Comparison of ENCODE assay signal across 1 cellular context in the genomic region with DNA sequence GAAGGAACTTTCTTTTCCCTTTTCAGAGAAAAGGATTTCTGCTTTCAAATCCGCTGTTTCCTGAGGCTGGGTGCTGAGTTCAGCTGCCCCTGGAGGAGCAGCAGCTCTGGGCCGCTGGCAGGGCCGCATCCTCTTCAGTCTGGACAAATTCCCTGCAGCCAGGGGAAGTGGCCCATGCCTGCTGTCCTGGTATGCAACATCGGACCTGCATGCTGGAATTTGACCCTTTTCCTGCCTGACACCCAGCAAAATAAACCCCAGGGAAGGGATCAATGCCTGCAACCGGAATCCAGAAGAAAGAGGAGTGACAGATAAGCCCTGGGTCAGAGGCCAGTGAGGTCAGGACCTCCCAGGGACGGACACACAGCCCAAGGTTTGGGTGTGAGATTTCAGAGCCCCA.
A peak's percentile ranks its signal among the peaks of the same experiment; 100 is the strongest.
TF ChIP-seq lines count a peak whose summit lies in the region.

No MANE protein-coding gene starts in this region.

TF ChIP-seq in HepG2, 621 proteins besides CTCF, POLR2A, EP300 and RAD21 (continued from another document and continues in another):
- TF ChIP-seq, protein P1, sequence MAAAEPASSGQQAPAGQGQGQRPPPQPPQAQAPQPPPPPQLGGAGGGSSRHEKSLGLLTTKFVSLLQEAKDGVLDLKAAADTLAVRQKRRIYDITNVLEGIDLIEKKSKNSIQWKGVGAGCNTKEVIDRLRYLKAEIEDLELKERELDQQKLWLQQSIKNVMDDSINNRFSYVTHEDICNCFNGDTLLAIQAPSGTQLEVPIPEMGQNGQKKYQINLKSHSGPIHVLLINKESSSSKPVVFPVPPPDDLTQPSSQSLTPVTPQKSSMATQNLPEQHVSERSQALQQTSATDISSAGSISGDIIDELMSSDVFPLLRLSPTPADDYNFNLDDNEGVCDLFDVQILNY (CRISPR knock-in tag; conservative IDR thresholded peaks at IDR 0.05), result no peak
- TF ChIP-seq PPARG (CRISPR knock-in tag; conservative IDR thresholded peaks at IDR 0.05) (peak; percentile 89), SIN3A (IDR thresholded peaks at IDR 0.05; ENCODE audit: borderline replicate concordance, low read depth, low read length) (no peak), ZNF772 (CRISPR knock-in tag; IDR thresholded peaks at IDR 0.05) (peak; percentile 68; the same call in 1 of the 2 replicates), HIVEP1 (CRISPR knock-in tag; IDR thresholded peaks at IDR 0.05) (peak; percentile 74), FOSL2 (CRISPR knock-in tag; IDR thresholded peaks at IDR 0.05) (peak; percentile 76), ZNF343 (CRISPR knock-in tag; IDR thresholded peaks at IDR 0.05) (0 out of 2 replicates have a peak, but pooled peaks have one; percentile 68), ZNF451 (CRISPR knock-in tag; IDR thresholded peaks at IDR 0.05) (no peak), HOXA5 (CRISPR knock-in tag; IDR thresholded peaks at IDR 0.05) (peak; percentile 92), ZNF12 (CRISPR knock-in tag; IDR thresholded peaks at IDR 0.05) (peak; percentile 32; the same call in 1 of the 2 replicates), ZFP1 (CRISPR knock-in tag; IDR thresholded peaks at IDR 0.05) (peak; percentile 90; the same call in 1 of the 2 replicates), ZNF746 (CRISPR knock-in tag; IDR thresholded peaks at IDR 0.05) (peak; percentile 87), ZNF878 (CRISPR knock-in tag; IDR thresholded peaks at IDR 0.05) (peak; percentile 88; the same call in 1 of the 2 replicates), ZFAT (CRISPR knock-in tag; conservative IDR thresholded peaks at IDR 0.05) (no peak), ZSCAN31 (CRISPR knock-in tag; IDR thresholded peaks at IDR 0.05; ENCODE audit: low read depth) (peak; percentile 86; the same call in 1 of the 2 replicates), RBAK (CRISPR knock-in tag; IDR thresholded peaks at IDR 0.05) (peak; percentile 54; the same call in 1 of the 2 replicates), ZNF652 (CRISPR knock-in tag; IDR thresholded peaks at IDR 0.05; ENCODE audit: borderline replicate concordance, low read depth) (peak; percentile 71), ZNF7 (CRISPR knock-in tag; IDR thresholded peaks at IDR 0.05) (0 out of 2 replicates have a peak, but pooled peaks have one; percentile 69), FOXM1 (CRISPR knock-in tag; IDR thresholded peaks at IDR 0.05) (no peak), ZKSCAN5 (CRISPR knock-in tag; IDR thresholded peaks at IDR 0.05) (no peak; the same call in 1 of the 2 replicates), NR2F2 (IDR thresholded peaks at IDR 0.05; ENCODE audit: borderline replicate concordance, low read depth) (peak; percentile 99), ZNF124 (CRISPR knock-in tag; IDR thresholded peaks at IDR 0.05) (peak; percentile 70), ETV5 (CRISPR knock-in tag; IDR thresholded peaks at IDR 0.05; ENCODE audit: borderline replicate concordance) (peak; percentile 98), GTF3A (CRISPR knock-in tag; conservative IDR thresholded peaks at IDR 0.05) (no peak), BRD4 (CRISPR knock-in tag; IDR thresholded peaks at IDR 0.05) (no peak)
- TF ChIP-seq, protein P2, sequence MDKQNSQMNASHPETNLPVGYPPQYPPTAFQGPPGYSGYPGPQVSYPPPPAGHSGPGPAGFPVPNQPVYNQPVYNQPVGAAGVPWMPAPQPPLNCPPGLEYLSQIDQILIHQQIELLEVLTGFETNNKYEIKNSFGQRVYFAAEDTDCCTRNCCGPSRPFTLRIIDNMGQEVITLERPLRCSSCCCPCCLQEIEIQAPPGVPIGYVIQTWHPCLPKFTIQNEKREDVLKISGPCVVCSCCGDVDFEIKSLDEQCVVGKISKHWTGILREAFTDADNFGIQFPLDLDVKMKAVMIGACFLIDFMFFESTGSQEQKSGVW (CRISPR knock-in tag; IDR thresholded peaks at IDR 0.05; ENCODE audit: borderline replicate concordance), result no peak
- TF ChIP-seq, protein P3, sequence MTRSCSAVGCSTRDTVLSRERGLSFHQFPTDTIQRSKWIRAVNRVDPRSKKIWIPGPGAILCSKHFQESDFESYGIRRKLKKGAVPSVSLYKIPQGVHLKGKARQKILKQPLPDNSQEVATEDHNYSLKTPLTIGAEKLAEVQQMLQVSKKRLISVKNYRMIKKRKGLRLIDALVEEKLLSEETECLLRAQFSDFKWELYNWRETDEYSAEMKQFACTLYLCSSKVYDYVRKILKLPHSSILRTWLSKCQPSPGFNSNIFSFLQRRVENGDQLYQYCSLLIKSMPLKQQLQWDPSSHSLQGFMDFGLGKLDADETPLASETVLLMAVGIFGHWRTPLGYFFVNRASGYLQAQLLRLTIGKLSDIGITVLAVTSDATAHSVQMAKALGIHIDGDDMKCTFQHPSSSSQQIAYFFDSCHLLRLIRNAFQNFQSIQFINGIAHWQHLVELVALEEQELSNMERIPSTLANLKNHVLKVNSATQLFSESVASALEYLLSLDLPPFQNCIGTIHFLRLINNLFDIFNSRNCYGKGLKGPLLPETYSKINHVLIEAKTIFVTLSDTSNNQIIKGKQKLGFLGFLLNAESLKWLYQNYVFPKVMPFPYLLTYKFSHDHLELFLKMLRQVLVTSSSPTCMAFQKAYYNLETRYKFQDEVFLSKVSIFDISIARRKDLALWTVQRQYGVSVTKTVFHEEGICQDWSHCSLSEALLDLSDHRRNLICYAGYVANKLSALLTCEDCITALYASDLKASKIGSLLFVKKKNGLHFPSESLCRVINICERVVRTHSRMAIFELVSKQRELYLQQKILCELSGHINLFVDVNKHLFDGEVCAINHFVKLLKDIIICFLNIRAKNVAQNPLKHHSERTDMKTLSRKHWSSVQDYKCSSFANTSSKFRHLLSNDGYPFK (CRISPR knock-in tag; IDR thresholded peaks at IDR 0.05; ENCODE audit: borderline replicate concordance), result peak; percentile 45; the same call in 1 of the 2 replicates
- TF ChIP-seq, protein P4, sequence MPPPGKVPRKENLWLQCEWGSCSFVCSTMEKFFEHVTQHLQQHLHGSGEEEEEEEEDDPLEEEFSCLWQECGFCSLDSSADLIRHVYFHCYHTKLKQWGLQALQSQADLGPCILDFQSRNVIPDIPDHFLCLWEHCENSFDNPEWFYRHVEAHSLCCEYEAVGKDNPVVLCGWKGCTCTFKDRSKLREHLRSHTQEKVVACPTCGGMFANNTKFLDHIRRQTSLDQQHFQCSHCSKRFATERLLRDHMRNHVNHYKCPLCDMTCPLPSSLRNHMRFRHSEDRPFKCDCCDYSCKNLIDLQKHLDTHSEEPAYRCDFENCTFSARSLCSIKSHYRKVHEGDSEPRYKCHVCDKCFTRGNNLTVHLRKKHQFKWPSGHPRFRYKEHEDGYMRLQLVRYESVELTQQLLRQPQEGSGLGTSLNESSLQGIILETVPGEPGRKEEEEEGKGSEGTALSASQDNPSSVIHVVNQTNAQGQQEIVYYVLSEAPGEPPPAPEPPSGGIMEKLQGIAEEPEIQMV (CRISPR knock-in tag; IDR thresholded peaks at IDR 0.05; ENCODE audit: low read depth), result peak; percentile 79; the same call in 1 of the 2 replicates
- TF ChIP-seq, protein P5, sequence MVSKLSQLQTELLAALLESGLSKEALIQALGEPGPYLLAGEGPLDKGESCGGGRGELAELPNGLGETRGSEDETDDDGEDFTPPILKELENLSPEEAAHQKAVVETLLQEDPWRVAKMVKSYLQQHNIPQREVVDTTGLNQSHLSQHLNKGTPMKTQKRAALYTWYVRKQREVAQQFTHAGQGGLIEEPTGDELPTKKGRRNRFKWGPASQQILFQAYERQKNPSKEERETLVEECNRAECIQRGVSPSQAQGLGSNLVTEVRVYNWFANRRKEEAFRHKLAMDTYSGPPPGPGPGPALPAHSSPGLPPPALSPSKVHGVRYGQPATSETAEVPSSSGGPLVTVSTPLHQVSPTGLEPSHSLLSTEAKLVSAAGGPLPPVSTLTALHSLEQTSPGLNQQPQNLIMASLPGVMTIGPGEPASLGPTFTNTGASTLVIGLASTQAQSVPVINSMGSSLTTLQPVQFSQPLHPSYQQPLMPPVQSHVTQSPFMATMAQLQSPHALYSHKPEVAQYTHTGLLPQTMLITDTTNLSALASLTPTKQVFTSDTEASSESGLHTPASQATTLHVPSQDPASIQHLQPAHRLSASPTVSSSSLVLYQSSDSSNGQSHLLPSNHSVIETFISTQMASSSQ (IDR thresholded peaks at IDR 0.05; ENCODE audit: low read depth), result 0 out of 2 replicates have a peak, but pooled peaks have one; percentile 27
- TF ChIP-seq, protein P5 (CRISPR knock-in tag; IDR thresholded peaks at IDR 0.05; ENCODE audit: borderline replicate concordance), result peak; percentile 67; the same call in 1 of the 2 replicates
- TF ChIP-seq, protein P6, sequence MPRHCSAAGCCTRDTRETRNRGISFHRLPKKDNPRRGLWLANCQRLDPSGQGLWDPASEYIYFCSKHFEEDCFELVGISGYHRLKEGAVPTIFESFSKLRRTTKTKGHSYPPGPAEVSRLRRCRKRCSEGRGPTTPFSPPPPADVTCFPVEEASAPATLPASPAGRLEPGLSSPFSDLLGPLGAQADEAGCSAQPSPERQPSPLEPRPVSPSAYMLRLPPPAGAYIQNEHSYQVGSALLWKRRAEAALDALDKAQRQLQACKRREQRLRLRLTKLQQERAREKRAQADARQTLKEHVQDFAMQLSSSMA (CRISPR knock-in tag; IDR thresholded peaks at IDR 0.05), result no peak
- TF ChIP-seq, protein P7, sequence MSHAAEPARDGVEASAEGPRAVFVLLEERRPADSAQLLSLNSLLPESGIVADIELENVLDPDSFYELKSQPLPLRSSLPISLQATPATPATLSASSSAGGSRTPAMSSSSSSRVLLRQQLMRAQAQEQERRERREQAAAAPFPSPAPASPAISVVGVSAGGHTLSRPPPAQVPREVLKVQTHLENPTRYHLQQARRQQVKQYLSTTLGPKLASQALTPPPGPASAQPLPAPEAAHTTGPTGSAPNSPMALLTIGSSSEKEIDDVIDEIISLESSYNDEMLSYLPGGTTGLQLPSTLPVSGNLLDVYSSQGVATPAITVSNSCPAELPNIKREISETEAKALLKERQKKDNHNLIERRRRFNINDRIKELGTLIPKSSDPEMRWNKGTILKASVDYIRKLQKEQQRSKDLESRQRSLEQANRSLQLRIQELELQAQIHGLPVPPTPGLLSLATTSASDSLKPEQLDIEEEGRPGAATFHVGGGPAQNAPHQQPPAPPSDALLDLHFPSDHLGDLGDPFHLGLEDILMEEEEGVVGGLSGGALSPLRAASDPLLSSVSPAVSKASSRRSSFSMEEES (CRISPR knock-in tag; IDR thresholded peaks at IDR 0.05), result 0 out of 2 replicates have a peak, but pooled peaks have one; percentile 50
- TF ChIP-seq, protein P8, sequence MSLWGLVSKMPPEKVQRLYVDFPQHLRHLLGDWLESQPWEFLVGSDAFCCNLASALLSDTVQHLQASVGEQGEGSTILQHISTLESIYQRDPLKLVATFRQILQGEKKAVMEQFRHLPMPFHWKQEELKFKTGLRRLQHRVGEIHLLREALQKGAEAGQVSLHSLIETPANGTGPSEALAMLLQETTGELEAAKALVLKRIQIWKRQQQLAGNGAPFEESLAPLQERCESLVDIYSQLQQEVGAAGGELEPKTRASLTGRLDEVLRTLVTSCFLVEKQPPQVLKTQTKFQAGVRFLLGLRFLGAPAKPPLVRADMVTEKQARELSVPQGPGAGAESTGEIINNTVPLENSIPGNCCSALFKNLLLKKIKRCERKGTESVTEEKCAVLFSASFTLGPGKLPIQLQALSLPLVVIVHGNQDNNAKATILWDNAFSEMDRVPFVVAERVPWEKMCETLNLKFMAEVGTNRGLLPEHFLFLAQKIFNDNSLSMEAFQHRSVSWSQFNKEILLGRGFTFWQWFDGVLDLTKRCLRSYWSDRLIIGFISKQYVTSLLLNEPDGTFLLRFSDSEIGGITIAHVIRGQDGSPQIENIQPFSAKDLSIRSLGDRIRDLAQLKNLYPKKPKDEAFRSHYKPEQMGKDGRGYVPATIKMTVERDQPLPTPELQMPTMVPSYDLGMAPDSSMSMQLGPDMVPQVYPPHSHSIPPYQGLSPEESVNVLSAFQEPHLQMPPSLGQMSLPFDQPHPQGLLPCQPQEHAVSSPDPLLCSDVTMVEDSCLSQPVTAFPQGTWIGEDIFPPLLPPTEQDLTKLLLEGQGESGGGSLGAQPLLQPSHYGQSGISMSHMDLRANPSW (CRISPR knock-in tag; IDR thresholded peaks at IDR 0.05; ENCODE audit: borderline replicate concordance), result peak; percentile 89
- TF ChIP-seq, protein P9, sequence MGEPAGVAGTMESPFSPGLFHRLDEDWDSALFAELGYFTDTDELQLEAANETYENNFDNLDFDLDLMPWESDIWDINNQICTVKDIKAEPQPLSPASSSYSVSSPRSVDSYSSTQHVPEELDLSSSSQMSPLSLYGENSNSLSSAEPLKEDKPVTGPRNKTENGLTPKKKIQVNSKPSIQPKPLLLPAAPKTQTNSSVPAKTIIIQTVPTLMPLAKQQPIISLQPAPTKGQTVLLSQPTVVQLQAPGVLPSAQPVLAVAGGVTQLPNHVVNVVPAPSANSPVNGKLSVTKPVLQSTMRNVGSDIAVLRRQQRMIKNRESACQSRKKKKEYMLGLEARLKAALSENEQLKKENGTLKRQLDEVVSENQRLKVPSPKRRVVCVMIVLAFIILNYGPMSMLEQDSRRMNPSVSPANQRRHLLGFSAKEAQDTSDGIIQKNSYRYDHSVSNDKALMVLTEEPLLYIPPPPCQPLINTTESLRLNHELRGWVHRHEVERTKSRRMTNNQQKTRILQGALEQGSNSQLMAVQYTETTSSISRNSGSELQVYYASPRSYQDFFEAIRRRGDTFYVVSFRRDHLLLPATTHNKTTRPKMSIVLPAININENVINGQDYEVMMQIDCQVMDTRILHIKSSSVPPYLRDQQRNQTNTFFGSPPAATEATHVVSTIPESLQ (CRISPR knock-in tag; conservative IDR thresholded peaks at IDR 0.05), result no peak
- TF ChIP-seq, protein P10, sequence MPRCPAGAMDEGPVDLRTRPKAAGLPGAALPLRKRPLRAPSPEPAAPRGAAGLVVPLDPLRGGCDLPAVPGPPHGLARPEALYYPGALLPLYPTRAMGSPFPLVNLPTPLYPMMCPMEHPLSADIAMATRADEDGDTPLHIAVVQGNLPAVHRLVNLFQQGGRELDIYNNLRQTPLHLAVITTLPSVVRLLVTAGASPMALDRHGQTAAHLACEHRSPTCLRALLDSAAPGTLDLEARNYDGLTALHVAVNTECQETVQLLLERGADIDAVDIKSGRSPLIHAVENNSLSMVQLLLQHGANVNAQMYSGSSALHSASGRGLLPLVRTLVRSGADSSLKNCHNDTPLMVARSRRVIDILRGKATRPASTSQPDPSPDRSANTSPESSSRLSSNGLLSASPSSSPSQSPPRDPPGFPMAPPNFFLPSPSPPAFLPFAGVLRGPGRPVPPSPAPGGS (CRISPR knock-in tag; IDR thresholded peaks at IDR 0.05), result peak; percentile 50; the same call in 1 of the 2 replicates
